Comparison of ENCODE assay signal across 29 cellular contexts in the genomic region with DNA sequence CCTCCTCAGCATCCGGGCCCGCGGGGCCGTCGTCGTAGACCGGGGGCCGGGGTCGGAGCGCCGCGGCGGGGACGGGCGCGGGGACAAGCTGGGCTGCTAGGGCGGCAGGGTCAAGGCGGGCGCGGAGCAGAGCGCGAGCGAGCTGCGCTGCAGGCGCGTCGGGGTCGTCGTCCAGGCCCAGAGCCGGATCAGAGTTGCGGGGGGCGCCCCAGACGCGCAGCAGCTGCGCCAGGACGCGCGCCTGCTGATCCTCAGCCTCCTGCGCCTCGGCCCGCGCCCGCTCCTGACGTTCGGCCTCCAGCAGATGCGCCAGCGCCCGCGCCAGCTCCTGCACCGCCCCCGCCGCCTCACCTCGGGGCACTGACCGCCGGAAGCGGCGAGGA. TPM values are rescaled to one million over a fixed set of nuclear protein-coding genes. Genes with fewer than 3 reads are reported as not detected.
DNase-seq lines count a peak whose midpoint lies in the region; ATAC-seq and TF ChIP-seq lines count a peak whose summit lies in the region.
"Had no signal": no experiment of that assay in that cellular context is flagged by ENCODE, and none has a peak within 500 bp of the region (broad histone marks: within the 10 kb centered on the region; RNA-seq: fewer than 3 reads in every experiment).

No MANE protein-coding gene starts in this region.

- H3K18ac ChIP-seq in trophoblast cell (ENCODE audit: low read length) = peak overlapping the region; percentile 38

- H3F3A ChIP-seq in smooth muscle cell (ENCODE audit: low read depth) = no peaks in the 10 kb centered on the region

- peak overlapping the region; percentile 56 for H4K12ac ChIP-seq in trophoblast cell (ENCODE audit: low read depth, low read length)

- H2AFZ ChIP-seq in trophoblast cell (ENCODE audit: insufficient read depth, low read length, poor library complexity) = peak overlapping the region; percentile 9
- H2AFZ ChIP-seq in smooth muscle cell (ENCODE audit: low read depth) = no peak overlapping the region

- H2AK5ac ChIP-seq in trophoblast cell (ENCODE audit: low read length) = peak overlapping the region; percentile 21

- DNase-seq in islet precursor cell = peak; percentile 54
- peak in 1 of 2 donors; percentile 30 for DNase-seq in trophoblast cell
- DNase-seq in transverse colon = no peak
- DNase-seq in activated naive CD4-positive, alpha-beta T cell treated with anti-CD3 and anti-CD28 coated beads, Interleukin-2, amount 50 U/mL, for 72 hours (ENCODE audit: low spot score in 2 of 2) = no peak
- no peak for DNase-seq in smooth muscle cell (lab: John Stamatoyannopoulos, UW; ENCODE audit: unreplicated experiment)
- DNase-seq: activated CD4-positive, alpha-beta T cell treated with anti-CD3 and anti-CD28 coated beads for 4 hours; activated CD8-positive, alpha-beta memory T cell treated with anti-CD3 and anti-CD28 coated beads, Interleukin-2, amount 10 ng/mL, durations not matched to agents 7 days and 5 days; activated naive CD8-positive, alpha-beta T cell treated with anti-CD3 and anti-CD28 coated beads, Interleukin-2, amount 10 ng/mL, durations not matched to agents 7 days and 5 days; body of pancreas; CD8-positive, alpha-beta memory T cell; effector CD8-positive, alpha-beta T cell; gastrocnemius medialis; Karpas-422; NCI-H1930; NCI-H2227 treated with DMSO at 0.1 percent for 48 hours; NCI-H82; occipital lobe; PC-3; SHP77 treated with DMSO at 0.1 percent for 48 hours; stimulated activated CD4-positive, alpha-beta T cell treated with anti-CD3 and anti-CD28 coated beads, Interleukin-4, amount 100 ng/mL, for 4 hours; stimulated activated naive CD8-positive, alpha-beta T cell treated with anti-CD3 and anti-CD28 coated beads, Interleukin-15, Interleukin-2, amounts not matched to agents 100 U/mL and 50 U/mL, for 24 hours; T-cell; thyroid gland had no signal

- no peaks in the 10 kb centered on the region for H3K36me3 ChIP-seq in HUES64 (ENCODE audit: insufficient read depth, low read length)
- H3K36me3 ChIP-seq in endocrine pancreas (ENCODE audit: control insufficient read depth, insufficient read depth, low read length) = no peaks in the 10 kb centered on the region
- peaks cover 3 to 8% of the 10 kb centered on the region in 2 experiments for H3K36me3 ChIP-seq in trophoblast cell (ENCODE audit: control insufficient read depth in 1 of 2, insufficient read depth in 2 of 2, low read length in 2 of 2)
- H3K36me3 ChIP-seq in transverse colon = no peaks in the 10 kb centered on the region
- H3K36me3 ChIP-seq in smooth muscle cell (ENCODE audit: low read depth) = no peaks in the 10 kb centered on the region
- H3K36me3 ChIP-seq: esophagus muscularis mucosa, gastrocnemius medialis, thyroid gland had no signal

- H2BK120ac ChIP-seq in trophoblast cell (ENCODE audit: insufficient read depth, low read length, poor library complexity) = no peak overlapping the region

- H3K4me2 ChIP-seq in trophoblast cell (ENCODE audit: low read length) = peak overlapping the region; percentile 61
- no peak overlapping the region for H3K4me2 ChIP-seq in smooth muscle cell

- intact Hi-C loops in transverse colon (cut with DNase I; ENCODE audit: low total_unique reads) = no loop called here

- TF ChIP-seq POLR2A in transverse colon (IDR thresholded peaks at IDR 0.05) = no peak

- H3K27ac Mint-ChIP-seq in activated naive CD4-positive, alpha-beta T cell treated with anti-CD3 and anti-CD28 coated beads, Interleukin-2, amount 50 U/mL, for 72 hours = no peak overlapping the region
- H3K27ac Mint-ChIP-seq: activated CD8-positive, alpha-beta memory T cell treated with anti-CD3 and anti-CD28 coated beads, Interleukin-2, amount 10 ng/mL, durations not matched to agents 7 days and 5 days; activated naive CD8-positive, alpha-beta T cell treated with anti-CD3 and anti-CD28 coated beads, Interleukin-2, amount 10 ng/mL, durations not matched to agents 7 days and 5 days; CD8-positive, alpha-beta memory T cell; T-cell had no signal

- H2BK12ac ChIP-seq in trophoblast cell (ENCODE audit: low read length) = peak overlapping the region; percentile 41

- no peak overlapping the region for H3K9ac ChIP-seq in HUES64 (ENCODE audit: low read depth, low read length)
- H3K9ac ChIP-seq in endocrine pancreas (ENCODE audit: control insufficient read depth, insufficient read depth, low read length) = peak overlapping the region; percentile 41
- no peak overlapping the region for H3K9ac ChIP-seq in trophoblast cell (ENCODE audit: low read length)
- H3K9ac ChIP-seq in smooth muscle cell (ENCODE audit: low read depth) = no peak overlapping the region

- H4K8ac ChIP-seq in trophoblast cell (ENCODE audit: low read depth, low read length) = peak overlapping the region; percentile 55

- no peaks in the 10 kb centered on the region for H4K20me1 ChIP-seq in smooth muscle cell (ENCODE audit: low read depth)

- no peak overlapping the region for H3K23ac ChIP-seq in trophoblast cell (ENCODE audit: low read length)

- TF ChIP-seq CTCF in transverse colon (IDR thresholded peaks at IDR 0.05) (no peak), smooth muscle cell (IDR thresholded peaks at IDR 0.05; ENCODE audit: borderline replicate concordance, insufficient read depth, poor library complexity, severe bottlenecking) (no peak)

- no peak for TF ChIP-seq EP300 in transverse colon (IDR thresholded peaks at IDR 0.05; ENCODE audit: low read depth)

- peaks cover 75% of the 10 kb centered on the region for H3K27me3 ChIP-seq in HUES64 (ENCODE audit: insufficient read depth, low read length)
- no peaks in the 10 kb centered on the region for H3K27me3 ChIP-seq in endocrine pancreas (ENCODE audit: control insufficient read depth, insufficient read depth, low read length)
- peaks cover 14% of the 10 kb centered on the region for H3K27me3 ChIP-seq in trophoblast cell (ENCODE audit: insufficient read depth, low read length)
- peaks cover 50% of the 10 kb centered on the region for H3K27me3 ChIP-seq in transverse colon
- peaks cover 60% of the 10 kb centered on the region for H3K27me3 ChIP-seq in smooth muscle cell (ENCODE audit: low read depth)
- H3K27me3 ChIP-seq: body of pancreas, thyroid gland had no signal

- no peak overlapping the region for H3K27ac ChIP-seq in HUES64 (ENCODE audit: low read depth, low read length)
- H3K27ac ChIP-seq in trophoblast cell (ENCODE audit: low read depth, low read length) = no peak overlapping the region
- no peak overlapping the region for H3K27ac ChIP-seq in transverse colon
- H3K27ac ChIP-seq in smooth muscle cell (ENCODE audit: low read depth) = no peak overlapping the region
- H3K27ac ChIP-seq: body of pancreas, esophagus muscularis mucosa, gastrocnemius medialis, thyroid gland had no signal

- H3K9me3 ChIP-seq in HUES64 (ENCODE audit: insufficient read depth, low read depth, low read length) (no peaks in the 10 kb centered on the region), endocrine pancreas (ENCODE audit: control insufficient read depth, low read length) (no peaks in the 10 kb centered on the region), trophoblast cell (ENCODE audit: insufficient read depth, low read depth, low read length) (peaks cover 2% of the 10 kb centered on the region), transverse colon (no peaks in the 10 kb centered on the region), smooth muscle cell (replicated peaks; ENCODE audit: low read depth) (no peaks in the 10 kb centered on the region)
- H3K9me3 ChIP-seq: body of pancreas, esophagus muscularis mucosa, gastrocnemius medialis, thyroid gland had no signal

- no peak overlapping the region for H3K4ac ChIP-seq in trophoblast cell (ENCODE audit: low read depth, low read length)

- H3K9me3 Mint-ChIP-seq in activated naive CD4-positive, alpha-beta T cell treated with anti-CD3 and anti-CD28 coated beads, Interleukin-2, amount 50 U/mL, for 72 hours = no peaks in the 10 kb centered on the region
- H3K9me3 Mint-ChIP-seq: activated naive CD8-positive, alpha-beta T cell treated with anti-CD3 and anti-CD28 coated beads, Interleukin-2, amount 10 ng/mL, durations not matched to agents 7 days and 5 days; CD8-positive, alpha-beta memory T cell; T-cell had no signal

- no peaks in the 10 kb centered on the region for H3K4me1 ChIP-seq in HUES64 (ENCODE audit: insufficient read depth, low read length)
- no peaks in the 10 kb centered on the region for H3K4me1 ChIP-seq in endocrine pancreas (ENCODE audit: control insufficient read depth, insufficient read depth, low read length)
- H3K4me1 ChIP-seq in trophoblast cell (ENCODE audit: control insufficient read depth in 1 of 2, insufficient read depth in 2 of 2, low read length in 2 of 2) = peaks cover 10 to 15% of the 10 kb centered on the region in 2 experiments
- peaks cover 0 to 11% (median 3%) of the 10 kb centered on the region in 4 donors for H3K4me1 ChIP-seq in transverse colon
- no peaks in the 10 kb centered on the region for H3K4me1 ChIP-seq in smooth muscle cell (ENCODE audit: low read depth)
- H3K4me1 ChIP-seq: body of pancreas, gastrocnemius medialis had no signal

- H3K79me2 ChIP-seq in trophoblast cell (ENCODE audit: control insufficient read depth, insufficient read depth, low read length, poor library complexity) = no peaks in the 10 kb centered on the region
- H3K79me2 ChIP-seq in smooth muscle cell (ENCODE audit: low read depth) = no peaks in the 10 kb centered on the region

- 1% methylated on average over 57 of the region's 57 CpGs for WGBS in HUES64
- no CpG with 5 or more reads among the region's 57 CpGs for WGBS in trophoblast cell (ENCODE audit: extremely low coverage, insufficient coverage, insufficient read length)
- WGBS in transverse colon (ENCODE audit: low coverage in 1 of 2), 2 donors = 44% methylated on average over 56 of the region's 57 CpGs; no CpG with 5 or more reads in 1 of the 2 donors
- WGBS in smooth muscle cell (ENCODE audit: low lambda C conversion rate) = 34% methylated on average over 34 of the region's 57 CpGs

- in situ Hi-C loops in transverse colon (cut with MboI; ENCODE audit: low pct_ligation_motif_present in 1 of 4, low pct_unique_long_range_greater_than_20kb in 1 of 4, low sequenced_read_pairs in 3 of 4) = no loop called here

- H3K14ac ChIP-seq in trophoblast cell (ENCODE audit: low read length) = no peak overlapping the region

- H4K91ac ChIP-seq in trophoblast cell (ENCODE audit: low read depth, low read length) = no peak overlapping the region

- no peak overlapping the region for H2BK5ac ChIP-seq in trophoblast cell (ENCODE audit: low read depth, low read length, poor library complexity)

- ATAC-seq in activated naive CD4-positive, alpha-beta T cell treated with anti-CD3 and anti-CD28 coated beads, Interleukin-2, amount 50 U/mL, for 72 hours = no peak
- ATAC-seq: activated CD8-positive, alpha-beta memory T cell treated with anti-CD3 and anti-CD28 coated beads, Interleukin-2, amount 10 ng/mL, durations not matched to agents 7 days and 5 days; body of pancreas; gastrocnemius medialis; PC-3; stimulated activated naive CD8-positive, alpha-beta T cell treated with anti-CD3 and anti-CD28 coated beads, Interleukin-15, Interleukin-2, amounts not matched to agents 100 U/mL and 50 U/mL, for 24 hours; T-cell had no signal

- H3K4me3 ChIP-seq in HUES64 (ENCODE audit: low read length) (peak overlapping the region; percentile 54), endocrine pancreas (ENCODE audit: control insufficient read depth, insufficient read depth, low read length) (no peak overlapping the region), trophoblast cell (ENCODE audit: low read depth, low read length) (peak overlapping the region; percentile 44), transverse colon (peak overlapping the region in 1 of 4 donors; percentile 7), smooth muscle cell (no peak overlapping the region)
- H3K4me3 ChIP-seq: body of pancreas, esophagus muscularis mucosa, gastrocnemius medialis, thyroid gland had no signal

- no peaks in the 10 kb centered on the region for H3K79me1 ChIP-seq in trophoblast cell (ENCODE audit: low read length)

- no peaks in the 10 kb centered on the region for H3K36me3 Mint-ChIP-seq in activated naive CD4-positive, alpha-beta T cell treated with anti-CD3 and anti-CD28 coated beads, Interleukin-2, amount 50 U/mL, for 72 hours
- H3K36me3 Mint-ChIP-seq: CD8-positive, alpha-beta memory T cell; T-cell had no signal

RNA-seq across cellular contexts. Expression of a gene that starts 3.5 kb away (rescaled TPM):
- polyA plus RNA-seq in HUES64 (2013, experiment 1 of 2) = 3.6 TPM
- 3.9 TPM for polyA plus RNA-seq in HUES64 (2013, experiment 2 of 2)
- 36.4 and 38.6 TPM in 2 replicates for polyA plus RNA-seq in trophoblast cell (2013)
- total RNA-seq in transverse colon = 100 to 1,000 TPM in 1 of 4 donors, 10 to 100 TPM in 3; 14.0 to 144 (median 20.4) TPM
- 1 to 10 TPM; 1.0 to 2.7 TPM for total RNA-seq in activated naive CD4-positive, alpha-beta T cell treated with anti-CD3 and anti-CD28 coated beads, Interleukin-2, amount 50 U/mL, for 72 hours
- total RNA-seq in smooth muscle cell = 7.8 and 11.6 TPM in 2 replicates
- 14.4 and 51.9 TPM in 2 replicates for polyA plus RNA-seq in smooth muscle cell
- total RNA-seq: gastrocnemius medialis had no signal

RNA-seq across cellular contexts. Expression of a gene that starts 5.6 kb away (rescaled TPM):
- polyA plus RNA-seq in HUES64 (2013, experiment 1 of 2) = not detected
- not detected for polyA plus RNA-seq in HUES64 (2013, experiment 2 of 2)
- 0.06 and 0.07 TPM in 2 replicates for polyA plus RNA-seq in trophoblast cell (2013)
- total RNA-seq in transverse colon (not detected), smooth muscle cell (not detected in 2 replicates)
- total RNA-seq in activated naive CD4-positive, alpha-beta T cell treated with anti-CD3 and anti-CD28 coated beads, Interleukin-2, amount 50 U/mL, for 72 hours = under 1 TPM; 0.23 to 0.31 TPM
- polyA plus RNA-seq in smooth muscle cell = not detected in 2 replicates
- total RNA-seq: activated CD8-positive, alpha-beta memory T cell treated with anti-CD3 and anti-CD28 coated beads, Interleukin-2, amount 10 ng/mL, durations not matched to agents 7 days and 5 days; activated naive CD8-positive, alpha-beta T cell treated with anti-CD3 and anti-CD28 coated beads, Interleukin-2, amount 10 ng/mL, durations not matched to agents 7 days and 5 days; body of pancreas; esophagus muscularis mucosa; gastrocnemius medialis; liver; occipital lobe; PC-3; T-cell; thyroid gland had no signal
- polyA plus RNA-seq: CD8-positive, alpha-beta memory T cell; liver had no signal

RNA-seq across cellular contexts. Expression of a gene that starts 30.0 kb away (rescaled TPM):
- 41.8 TPM for polyA plus RNA-seq in HUES64 (2013, experiment 1 of 2)
- polyA plus RNA-seq in HUES64 (2013, experiment 2 of 2) = 45.6 TPM
- polyA plus RNA-seq in trophoblast cell (2013) = 92.3 and 95.1 TPM in 2 replicates
- total RNA-seq in transverse colon = 100 to 1,000 TPM in 2 of 4 donors, 10 to 100 TPM in 2; 74.4 to 105 (median 93.3) TPM
- 100 to 1,000 TPM in 1 of 2 donors, 10 to 100 TPM in 1; 77.0 to 189 TPM for total RNA-seq in activated naive CD4-positive, alpha-beta T cell treated with anti-CD3 and anti-CD28 coated beads, Interleukin-2, amount 50 U/mL, for 72 hours
- 46.0 and 76.1 TPM in 2 replicates for total RNA-seq in smooth muscle cell
- polyA plus RNA-seq in smooth muscle cell = 68.9 and 71.3 TPM in 2 replicates

RNA-seq across cellular contexts. Expression of a gene that starts 45.5 kb away (rescaled TPM):
- polyA plus RNA-seq in HUES64 (2013, experiment 1 of 2) = not detected
- polyA plus RNA-seq in HUES64 (2013, experiment 2 of 2) = not detected
- polyA plus RNA-seq in trophoblast cell (2013) = not detected in 2 replicates
- total RNA-seq in transverse colon = not detected
- total RNA-seq in activated naive CD4-positive, alpha-beta T cell treated with anti-CD3 and anti-CD28 coated beads, Interleukin-2, amount 50 U/mL, for 72 hours = under 1 TPM in 1 of 2 donors, not detected in 1; 0.25 TPM
- total RNA-seq in smooth muscle cell = not detected in 2 replicates
- not detected in 2 replicates for polyA plus RNA-seq in smooth muscle cell
- total RNA-seq: activated CD8-positive, alpha-beta memory T cell treated with anti-CD3 and anti-CD28 coated beads, Interleukin-2, amount 10 ng/mL, durations not matched to agents 7 days and 5 days; activated naive CD8-positive, alpha-beta T cell treated with anti-CD3 and anti-CD28 coated beads, Interleukin-2, amount 10 ng/mL, durations not matched to agents 7 days and 5 days; body of pancreas; CD8-positive, alpha-beta memory T cell; chondrocyte; gastrocnemius medialis; PC-3; renal cortical epithelial cell; thyroid gland had no signal
- polyA plus RNA-seq: CD8-positive, alpha-beta memory T cell had no signal

Comparison
In these comparisons a context has a peak if more than half of its experiments do, and no peak if none do; other contexts are left out.
1. H3K4me3 ChIP-seq: peak in HUES64 (single experiment) and trophoblast cell (single experiment); none in endocrine pancreas (single experiment) and smooth muscle cell (single experiment).